ENCODE assay signal across 10 cellular contexts in genomic region chr7:101717986-101718746, GRCh38.
DNase-seq lines count a peak whose midpoint lies in the region; ATAC-seq, FAIRE-seq and TF ChIP-seq lines count a peak whose summit lies in the region.
"Had no signal": no experiment of that assay in that cellular context is flagged by ENCODE, and none has a peak within 500 bp of the region (broad histone marks: within the 10 kb centered on the region; RNA-seq: fewer than 3 reads in every experiment).

No MANE protein-coding gene starts in this region.

- H3K9me3 ChIP-seq in Peyer's patch = no peaks in the 10 kb centered on the region
- H3K9me3 ChIP-seq in H9 (ENCODE audit: control insufficient read depth, low read depth, low read length) = no peaks in the 10 kb centered on the region
- no peaks in the 10 kb centered on the region for H3K9me3 ChIP-seq in kidney (ENCODE audit: control insufficient read depth in 1 of 2, low read length in 2 of 2)

- TF ChIP-seq POLR2A in Peyer's patch (IDR thresholded peaks at IDR 0.05) = no peak

- intact Hi-C loops in kidney (cut with DNase I) = no loop called here

- H2AFZ ChIP-seq in H9 (ENCODE audit: low read length) = no peak overlapping the region

- H3K36me3 Mint-ChIP-seq in H9 (ENCODE audit: insufficient read depth in 1 of 3, low read depth in 3 of 3) = no peaks in the 10 kb centered on the region
- H3K36me3 Mint-ChIP-seq: naive B cell had no signal

- no peak overlapping the region for H3K14ac ChIP-seq in H9 (ENCODE audit: insufficient read depth, low read length)

- H3K9ac ChIP-seq in H9 (ENCODE audit: extremely low read depth, insufficient read length, low read length) (no peak overlapping the region), kidney (ENCODE audit: low read length in 2 of 2) (no peak overlapping the region)

- no peaks in the 10 kb centered on the region for H3K79me2 ChIP-seq in H9 (ENCODE audit: insufficient read depth, low read length)

- H3K36me3 ChIP-seq in Peyer's patch (no peaks in the 10 kb centered on the region), kidney (ENCODE audit: control insufficient read depth in 1 of 2, insufficient read depth in 2 of 2, low read length in 2 of 2) (no peaks in the 10 kb centered on the region)

- no peak overlapping the region for H2BK120ac ChIP-seq in H9 (ENCODE audit: low read depth, low read length, poor library complexity, severe bottlenecking)

- H3K4me1 ChIP-seq in Peyer's patch (peaks cover 0 to 19% (median 4%) of the 10 kb centered on the region in 4 donors), H9 (ENCODE audit: insufficient read depth, low read length) (no peaks in the 10 kb centered on the region), kidney (ENCODE audit: control insufficient read depth in 1 of 2, insufficient read depth in 1 of 2, low read depth in 1 of 2, low read length in 2 of 2) (no peaks in the 10 kb centered on the region)

- FAIRE-seq in kidney (lab: Jason Lieb, UNC) = no peak

- H2BK20ac ChIP-seq in H9 (ENCODE audit: low read depth, low read length, poor library complexity, severe bottlenecking) = no peak overlapping the region

- no peak overlapping the region for H2BK12ac ChIP-seq in H9 (ENCODE audit: insufficient read length, low read depth, low read length)

- H3K4me3 ChIP-seq in Peyer's patch (no peak overlapping the region), retinal pigment epithelial cell (ENCODE audit: low read length) (no peak overlapping the region), kidney (ENCODE audit: low read length in 2 of 2) (no peak overlapping the region)

- no peak overlapping the region for H3K56ac ChIP-seq in H9 (ENCODE audit: insufficient read length, low read depth, low read length)

- H3K4me1 Mint-ChIP-seq in H9 = peaks cover 0 to 4% of the 10 kb centered on the region in 2 experiments; a peak in 2 of 4 replicates

- no peak overlapping the region for H3K4ac ChIP-seq in H9 (ENCODE audit: low read depth, low read length)

- H3K27me3 ChIP-seq in Peyer's patch = no peaks in the 10 kb centered on the region
- no peaks in the 10 kb centered on the region for H3K27me3 ChIP-seq in H9 (ENCODE audit: insufficient read depth, low read length)

- H2AK5ac ChIP-seq in H9 (ENCODE audit: insufficient read length, low read length) = no peak overlapping the region

- no peak overlapping the region for H4K5ac ChIP-seq in H9 (ENCODE audit: insufficient read length, low read depth, low read length)

- no peak overlapping the region for H3K23ac ChIP-seq in H9 (ENCODE audit: insufficient read length, low read depth, low read length)

- no peak overlapping the region for H3K4me3 Mint-ChIP-seq in H9

- H3K9me3 Mint-ChIP-seq in H9 = 0 out of 5 replicates have a peak, but pooled peaks cover 0 to under 1% of the 10 kb centered on the region in 2 experiments

- H3K18ac ChIP-seq in H9 (ENCODE audit: insufficient read length, low read depth, low read length) = no peak overlapping the region

- H3T11ph ChIP-seq in H9 (ENCODE audit: low read length) = no peak overlapping the region

- DNase-seq in GM03348 (ENCODE audit: low spot score) (peak; percentile 78), Peyer's patch (no peak), fibroblast of gingiva (ENCODE audit: low read depth) (peak; percentile 57), retinal pigment epithelial cell (ENCODE audit: low read depth) (no peak), H9 (no peak), kidney (no peak)
- DNase-seq in activated effector memory CD4-positive, alpha-beta T cell treated with anti-CD3 and anti-CD28 coated beads, Interleukin-2, amount 50 U/mL, for 16 hours = no peak
- DNase-seq: naive B cell had no signal

- H3K27ac ChIP-seq in Peyer's patch (peak overlapping the region in 3 of 4 donors; percentile 22 to 88 (median 71)), H9 (ENCODE audit: insufficient read length, low read depth, low read length) (no peak overlapping the region), kidney (ENCODE audit: low read depth in 2 of 2, low read length in 2 of 2) (no peak overlapping the region)

- no peak for TF ChIP-seq CTCF in Peyer's patch (IDR thresholded peaks at IDR 0.05)
- TF ChIP-seq CTCF in retinal pigment epithelial cell (conservative IDR thresholded peaks at IDR 0.05; ENCODE audit: low read depth, low read length) = peak; percentile 11
- no peak for TF ChIP-seq CTCF in H9 (conservative IDR thresholded peaks at IDR 0.05)
- no peak for TF ChIP-seq CTCF in kidney (IDR thresholded peaks at IDR 0.05; ENCODE audit: borderline replicate concordance, extremely low read depth, insufficient read depth)

- H4K8ac ChIP-seq in H9 (replicated peaks; ENCODE audit: insufficient read length, low read depth, low read length) = no peak overlapping the region

- no peak overlapping the region for H2BK15ac ChIP-seq in H9 (ENCODE audit: low read depth, low read length)

- H3K4me2 ChIP-seq in H9 (ENCODE audit: insufficient read depth, insufficient read length, low read length) = no peak overlapping the region

- no CpG with 5 or more reads among the region's 26 CpGs for WGBS in H9 (ENCODE audit: extremely low coverage, insufficient read length, low lambda C conversion rate)

- no peak overlapping the region for H4K91ac ChIP-seq in H9 (ENCODE audit: insufficient read length, low read depth, low read length)

- no peak overlapping the region for H2BK5ac ChIP-seq in H9 (ENCODE audit: insufficient read length, low read length)

- no peaks in the 10 kb centered on the region for H4K20me1 ChIP-seq in H9 (ENCODE audit: control insufficient read depth, insufficient read depth, insufficient read length)

- peaks cover 2% of the 10 kb centered on the region; the same call in 1 of the 2 replicates for H3K27me3 Mint-ChIP-seq in H9 (ENCODE audit: low read depth)

- ATAC-seq in GM19351 (IDR thresholded peaks at IDR 0.05; ENCODE audit: unreplicated experiment) = no peak
- ATAC-seq: HCT116 had no signal

- no peaks in the 10 kb centered on the region for H3K79me1 ChIP-seq in H9 (ENCODE audit: insufficient read depth, low read depth, low read length, poor library complexity, severe bottlenecking)

- H3K23me2 ChIP-seq in H9 (ENCODE audit: insufficient read length, low read depth, low read length, poor library complexity, severe bottlenecking) = no peaks in the 10 kb centered on the region

- H3K27ac Mint-ChIP-seq in H9 = no peak overlapping the region

Comparison
In these comparisons a context has a peak if more than half of its experiments do, and no peak if none do; other contexts are left out.
1. DNase-seq: peak in GM03348 (single experiment) and fibroblast of gingiva (single experiment); none in Peyer's patch (0 of 3), retinal pigment epithelial cell (single experiment), activated effector memory CD4-positive, alpha-beta T cell treated with anti-CD3 and anti-CD28 coated beads, Interleukin-2, amount 50 U/mL, for 16 hours (single experiment), H9 (single experiment) and kidney (single experiment).
2. H3K27ac ChIP-seq: peak in Peyer's patch (3 of 4); none in H9 (single experiment) and kidney (0 of 2).